In genomic region chr14:68687746-68688145, GRCh38 we compare ENCODE assay signal across 1 cellular context.
TF ChIP-seq lines count a peak whose summit lies in the region.

No MANE protein-coding gene starts in this region.

TF ChIP-seq in SK-N-SH treated with all-trans-retinoic acid at 6 μM for 48 hours, 23 proteins besides CTCF, POLR2A, EP300 and RAD21 (continued from another document):
- TF ChIP-seq, protein P1, sequence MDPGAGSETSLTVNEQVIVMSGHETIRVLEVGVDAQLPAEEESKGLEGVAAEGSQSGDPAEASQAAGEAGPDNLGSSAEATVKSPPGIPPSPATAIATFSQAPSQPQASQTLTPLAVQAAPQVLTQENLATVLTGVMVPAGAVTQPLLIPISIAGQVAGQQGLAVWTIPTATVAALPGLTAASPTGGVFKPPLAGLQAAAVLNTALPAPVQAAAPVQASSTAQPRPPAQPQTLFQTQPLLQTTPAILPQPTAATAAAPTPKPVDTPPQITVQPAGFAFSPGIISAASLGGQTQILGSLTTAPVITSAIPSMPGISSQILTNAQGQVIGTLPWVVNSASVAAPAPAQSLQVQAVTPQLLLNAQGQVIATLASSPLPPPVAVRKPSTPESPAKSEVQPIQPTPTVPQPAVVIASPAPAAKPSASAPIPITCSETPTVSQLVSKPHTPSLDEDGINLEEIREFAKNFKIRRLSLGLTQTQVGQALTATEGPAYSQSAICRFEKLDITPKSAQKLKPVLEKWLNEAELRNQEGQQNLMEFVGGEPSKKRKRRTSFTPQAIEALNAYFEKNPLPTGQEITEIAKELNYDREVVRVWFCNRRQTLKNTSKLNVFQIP (CRISPR knock-in tag; IDR thresholded peaks at IDR 0.05; ENCODE audit: borderline replicate concordance, low read depth), result no peak
- no peak for TF ChIP-seq ZC3H10 (CRISPR knock-in tag; IDR thresholded peaks at IDR 0.05)
- TF ChIP-seq TOX (CRISPR knock-in tag; IDR thresholded peaks at IDR 0.05; ENCODE audit: borderline replicate concordance), result no peak
- TF ChIP-seq, protein P2, sequence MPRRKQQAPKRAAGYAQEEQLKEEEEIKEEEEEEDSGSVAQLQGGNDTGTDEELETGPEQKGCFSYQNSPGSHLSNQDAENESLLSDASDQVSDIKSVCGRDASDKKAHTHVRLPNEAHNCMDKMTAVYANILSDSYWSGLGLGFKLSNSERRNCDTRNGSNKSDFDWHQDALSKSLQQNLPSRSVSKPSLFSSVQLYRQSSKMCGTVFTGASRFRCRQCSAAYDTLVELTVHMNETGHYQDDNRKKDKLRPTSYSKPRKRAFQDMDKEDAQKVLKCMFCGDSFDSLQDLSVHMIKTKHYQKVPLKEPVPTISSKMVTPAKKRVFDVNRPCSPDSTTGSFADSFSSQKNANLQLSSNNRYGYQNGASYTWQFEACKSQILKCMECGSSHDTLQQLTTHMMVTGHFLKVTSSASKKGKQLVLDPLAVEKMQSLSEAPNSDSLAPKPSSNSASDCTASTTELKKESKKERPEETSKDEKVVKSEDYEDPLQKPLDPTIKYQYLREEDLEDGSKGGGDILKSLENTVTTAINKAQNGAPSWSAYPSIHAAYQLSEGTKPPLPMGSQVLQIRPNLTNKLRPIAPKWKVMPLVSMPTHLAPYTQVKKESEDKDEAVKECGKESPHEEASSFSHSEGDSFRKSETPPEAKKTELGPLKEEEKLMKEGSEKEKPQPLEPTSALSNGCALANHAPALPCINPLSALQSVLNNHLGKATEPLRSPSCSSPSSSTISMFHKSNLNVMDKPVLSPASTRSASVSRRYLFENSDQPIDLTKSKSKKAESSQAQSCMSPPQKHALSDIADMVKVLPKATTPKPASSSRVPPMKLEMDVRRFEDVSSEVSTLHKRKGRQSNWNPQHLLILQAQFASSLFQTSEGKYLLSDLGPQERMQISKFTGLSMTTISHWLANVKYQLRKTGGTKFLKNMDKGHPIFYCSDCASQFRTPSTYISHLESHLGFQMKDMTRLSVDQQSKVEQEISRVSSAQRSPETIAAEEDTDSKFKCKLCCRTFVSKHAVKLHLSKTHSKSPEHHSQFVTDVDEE (CRISPR knock-in tag; IDR thresholded peaks at IDR 0.05), result no peak
- no peak for TF ChIP-seq TCF4 (CRISPR knock-in tag; IDR thresholded peaks at IDR 0.05; ENCODE audit: borderline replicate concordance)
- TF ChIP-seq ZFP30 (CRISPR knock-in tag; IDR thresholded peaks at IDR 0.05), result no peak
- no peak for TF ChIP-seq ZNF8 (CRISPR knock-in tag; IDR thresholded peaks at IDR 0.05)
- TF ChIP-seq ZFP3 (CRISPR knock-in tag; IDR thresholded peaks at IDR 0.05), result no peak
- no peak for TF ChIP-seq BACH2 (CRISPR knock-in tag; IDR thresholded peaks at IDR 0.05; ENCODE audit: borderline replicate concordance)
- no peak for TF ChIP-seq RARB (CRISPR knock-in tag; IDR thresholded peaks at IDR 0.05)
